23 cellular contexts compared by ENCODE assay signal in genomic region chr2:30737326-30737610, GRCh38.
"Had no signal": no experiment of that assay in that cellular context is flagged by ENCODE, and none has a peak within 500 bp of the region (broad histone marks: within the 10 kb centered on the region; RNA-seq: fewer than 3 reads in every experiment).

No MANE protein-coding gene starts in this region.

- H3K4me2 ChIP-seq: SK-N-SH had no signal

- H3K36me3 ChIP-seq: MG63, SJSA1 had no signal

- H3K9ac ChIP-seq: SK-N-SH had no signal

- H3K27ac ChIP-seq: SJSA1 had no signal

- H3K27me3 ChIP-seq: MG63, SJSA1 had no signal

- H3K4me3 ChIP-seq: MG63, SJSA1 had no signal

- FAIRE-seq: HepG2, RCC 7860 had no signal

- DNase-seq: IMR-90, Karpas-422, KG1, MG63, NCI-H1092, NCI-H1105 treated with DMSO at 0.1 percent for 48 hours, NCI-H1417 treated with DMSO at 0.1 percent for 48 hours, NCI-H146, NCI-H1694 treated with DMSO at 0.1 percent for 48 hours, NCI-H1930, NCI-H2107, NCI-H226, NCI-H446, NCI-H510A, NCI-H524 treated with DMSO at 0.1 percent for 48 hours, NCI-H69, Right ventricle myocardium superior, RPMI8226, SIG-M5, SK-N-SH had no signal

- H3K4me1 ChIP-seq: SJSA1 had no signal

- H3K9me3 ChIP-seq: MG63, SJSA1, SK-N-SH had no signal
